Comparison of ENCODE assay signal across 8 cellular contexts in the genomic region with DNA sequence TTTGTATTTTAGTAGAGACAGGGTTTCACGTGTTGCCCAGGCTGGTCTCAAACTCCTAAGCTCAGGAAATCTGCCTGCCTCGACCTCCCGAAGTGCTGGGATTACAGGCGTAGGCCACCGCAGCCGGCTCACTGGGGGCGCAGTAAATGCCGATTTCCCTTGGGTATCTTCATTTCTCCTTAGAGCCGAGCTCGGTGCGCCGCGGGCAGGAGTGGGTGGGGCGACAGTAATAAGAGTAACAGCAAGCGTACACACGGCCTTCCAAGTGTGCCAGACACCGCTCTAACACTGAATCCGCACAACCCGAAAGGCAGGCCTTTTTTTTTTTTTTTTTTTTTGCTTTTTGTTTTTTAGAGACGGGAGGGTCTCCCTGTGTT. TPM values are rescaled to one million over a fixed set of nuclear protein-coding genes. Genes with fewer than 3 reads are reported as not detected.
DNase-seq lines count a peak whose midpoint lies in the region; ATAC-seq and TF ChIP-seq lines count a peak whose summit lies in the region.

No MANE protein-coding gene starts in this region.

- TF ChIP-seq CTCF in HL-60 (IDR thresholded peaks at IDR 0.05; ENCODE audit: insufficient read depth, low read length), result no peak
- no peak for TF ChIP-seq CTCF in brain (conservative IDR thresholded peaks at IDR 0.05)

- peak overlapping the region; percentile 85 for H3K27ac ChIP-seq in HL-60 (replicated peaks)

- H3K27ac Mint-ChIP-seq in T-helper 2 cell treated with Interferon-gamma antibody and Interleukin-4, amounts not matched to agents 5 μg/mL and 100 μg/mL, for 36 hours, result peak overlapping the region; percentile 98
- H3K27ac Mint-ChIP-seq in brain, result peak overlapping the region; percentile 97 to 100 (median 99)

- no peaks in the 10 kb centered on the region for H3K27me3 ChIP-seq in HL-60 (ENCODE audit: insufficient read depth, poor library complexity, severe bottlenecking)

- H3K4me3 Mint-ChIP-seq in T-helper 2 cell treated with Interferon-gamma antibody and Interleukin-4, amounts not matched to agents 5 μg/mL and 100 μg/mL, for 36 hours, result peak overlapping the region; percentile 98
- peak overlapping the region; percentile 97 to 100 (median 99) for H3K4me3 Mint-ChIP-seq in brain

- DNase-seq in AG08395 (ENCODE audit: low spot score), result peak; percentile 40
- DNase-seq in HL-60 (ENCODE audit: low read depth in 1 of 2, low spot score in 1 of 2), result peak; percentile 43 to 62
- DNase-seq in T-helper 2 cell treated with Interferon-gamma antibody and Interleukin-4, amounts not matched to agents 5 μg/mL and 100 μg/mL, for 36 hours (ENCODE audit: low spot score), result peak; percentile 54
- DNase-seq in islet precursor cell, result peak; percentile 74
- peak; percentile 54 to 55 for DNase-seq in stimulated activated CD4-positive, alpha-beta T cell treated with anti-CD3 and anti-CD28 coated beads, Interleukin-4, amount 100 ng/mL, for 48 hours (ENCODE audit: low read depth in 2 of 2)
- DNase-seq in SHP77 treated with DMSO at 0.1 percent for 48 hours (lab: John Stamatoyannopoulos, UW), result no peak

- ATAC-seq in GM19035 (IDR thresholded peaks at IDR 0.05; ENCODE audit: unreplicated experiment), result peak; percentile 32

- peaks cover 34% of the 10 kb centered on the region for H3K4me1 Mint-ChIP-seq in T-helper 2 cell treated with Interferon-gamma antibody and Interleukin-4, amounts not matched to agents 5 μg/mL and 100 μg/mL, for 36 hours (ENCODE audit: low read depth)
- H3K4me1 Mint-ChIP-seq in brain, result peaks cover 28% of the 10 kb centered on the region

- H3K9me3 Mint-ChIP-seq in T-helper 2 cell treated with Interferon-gamma antibody and Interleukin-4, amounts not matched to agents 5 μg/mL and 100 μg/mL, for 36 hours, result no peaks in the 10 kb centered on the region
- H3K9me3 Mint-ChIP-seq in brain, result no peaks in the 10 kb centered on the region

- H3K27me3 Mint-ChIP-seq in T-helper 2 cell treated with Interferon-gamma antibody and Interleukin-4, amounts not matched to agents 5 μg/mL and 100 μg/mL, for 36 hours (ENCODE audit: low read depth), result no peaks in the 10 kb centered on the region
- H3K27me3 Mint-ChIP-seq in brain, result peaks cover 4% of the 10 kb centered on the region

- peak overlapping the region; percentile 82 for H3K4me3 ChIP-seq in HL-60 (replicated peaks; ENCODE audit: insufficient read depth, low read length)

- peaks cover 20% of the 10 kb centered on the region for H3K36me3 Mint-ChIP-seq in T-helper 2 cell treated with Interferon-gamma antibody and Interleukin-4, amounts not matched to agents 5 μg/mL and 100 μg/mL, for 36 hours (ENCODE audit: low read depth)
- H3K36me3 Mint-ChIP-seq in brain, result peaks cover 20% of the 10 kb centered on the region

RNA-seq across cellular contexts. Expression of gene ADSL, which starts 0.5 kb away (rescaled TPM):
- 60.6 TPM for polyA plus RNA-seq in brain (ENCODE audit: insufficient read depth, low read depth, low replicate concordance)

RNA-seq across cellular contexts. Expression of gene SGSM3, which starts 24.6 kb away (rescaled TPM):
- 52.9 TPM for polyA plus RNA-seq in brain (ENCODE audit: insufficient read depth, low read depth, low replicate concordance)
